ENCODE assay signal across 8 cellular contexts in genomic region chr19:58346961-58347929, GRCh38. TPM values are rescaled to one million over a fixed set of nuclear protein-coding genes. Genes with fewer than 3 reads are reported as not detected.
DNase-seq lines count a peak whose midpoint lies in the region; ATAC-seq and TF ChIP-seq lines count a peak whose summit lies in the region.

No MANE protein-coding gene starts in this region.

- peaks cover 25% of the 10 kb centered on the region for H3K79me2 ChIP-seq in parathyroid adenoma

- peaks cover 11 to 20% (median 17%) of the 10 kb centered on the region in 3 donors for H3K4me1 Mint-ChIP-seq in IgD-negative memory B cell

- peaks cover 0 to 2% (median 0%) of the 10 kb centered on the region in 3 donors for H3K9me3 Mint-ChIP-seq in IgD-negative memory B cell

- no peak for TF ChIP-seq EP300 in upper lobe of left lung (IDR thresholded peaks at IDR 0.05)

- H3K36me3 ChIP-seq in parathyroid adenoma (ENCODE audit: control insufficient read depth, insufficient read depth, low read length) (no peaks in the 10 kb centered on the region), upper lobe of left lung (peaks cover 0 to 11% (median 0%) of the 10 kb centered on the region in 4 donors)

- peak; percentile 38 for DNase-seq in DMS153 (lab: John Stamatoyannopoulos, UW)
- peak; percentile 53 for DNase-seq in activated naive CD4-positive, alpha-beta T cell treated with anti-CD3 and anti-CD28 coated beads, Interleukin-2, amount 50 U/mL, for 16 hours
- peak; percentile 46 to 90 (median 82) for DNase-seq in head of caudate nucleus
- DNase-seq in upper lobe of left lung: peak; percentile 56 to 93

- H3K9ac ChIP-seq in parathyroid adenoma: peak overlapping the region; percentile 63

- TF ChIP-seq POLR2A in Raji (IDR thresholded peaks at IDR 0.05; ENCODE audit: insufficient read depth, low read depth, low read length) (peak; percentile 62), upper lobe of left lung (IDR thresholded peaks at IDR 0.05) (peak in 2 of 4 donors; percentile 43 to 57)

- intact Hi-C loops in head of caudate nucleus (cut with DNase I): no loop called here

- WGBS in upper lobe of left lung, 2 donors: 2 to 5% methylated on average over 11 to 43 of the region's 82 CpGs

- no peaks in the 10 kb centered on the region for H3K9me3 ChIP-seq in parathyroid adenoma (ENCODE audit: control insufficient read depth, low read length)
- H3K9me3 ChIP-seq in upper lobe of left lung: no peaks in the 10 kb centered on the region

- peak overlapping the region; percentile 97 for H3K4me2 ChIP-seq in parathyroid adenoma (ENCODE audit: low read length)

- H3K27ac ChIP-seq in parathyroid adenoma (peak overlapping the region; percentile 90), upper lobe of left lung (peak overlapping the region; percentile 62 to 88 (median 74))

- TF ChIP-seq CTCF in parathyroid adenoma (IDR thresholded peaks at IDR 0.05) (no peak), upper lobe of left lung (IDR thresholded peaks at IDR 0.05) (no peak)

- H3K4me1 ChIP-seq in parathyroid adenoma (peaks cover 12% of the 10 kb centered on the region), upper lobe of left lung (peaks cover 10 to 32% (median 19%) of the 10 kb centered on the region in 4 donors)

- H3K27me3 Mint-ChIP-seq in IgD-negative memory B cell: no peaks in the 10 kb centered on the region

- peaks cover 3% of the 10 kb centered on the region for H3K36me3 Mint-ChIP-seq in IgD-negative memory B cell

- H3K27ac Mint-ChIP-seq in IgD-negative memory B cell: peak overlapping the region; percentile 59 to 88 (median 88)

- H3K4me3 ChIP-seq in parathyroid adenoma (ENCODE audit: low read depth, low read length) (peak overlapping the region; percentile 58), upper lobe of left lung (peak overlapping the region; percentile 50 to 79 (median 70))

- H3K27me3 ChIP-seq in parathyroid adenoma (ENCODE audit: control insufficient read depth, insufficient read depth, low read length) (no peaks in the 10 kb centered on the region), upper lobe of left lung (peaks cover 0 to 15% (median 2%) of the 10 kb centered on the region in 4 donors)

- peak; percentile 93 for ATAC-seq in GM21447 (IDR thresholded peaks at IDR 0.05; ENCODE audit: unreplicated experiment)
- peak; percentile 92 to 93 for ATAC-seq in upper lobe of left lung (ENCODE audit: low FRiP score in 2 of 2)

- peak overlapping the region; percentile 86 for H2AFZ ChIP-seq in parathyroid adenoma

- peak overlapping the region; percentile 88 to 99 (median 92) for H3K4me3 Mint-ChIP-seq in IgD-negative memory B cell

RNA-seq across cellular contexts. Expression of gene A1BG, which starts 6.0 kb away (rescaled TPM):
- polyA plus RNA-seq in IgD-negative memory B cell: 70.2 TPM
- 10 to 100 TPM in 5 of 6 donors, 1 to 10 TPM in 1; 8.4 to 26.6 (median 16.4) TPM for total RNA-seq in upper lobe of left lung

RNA-seq across cellular contexts. Expression of gene ZNF497, which starts 15.3 kb away (rescaled TPM):
- 2.1 TPM for polyA plus RNA-seq in IgD-negative memory B cell
- 10 to 100 TPM in 1 of 6 donors, 1 to 10 TPM in 5; 1.5 to 15.7 (median 4.0) TPM for total RNA-seq in upper lobe of left lung

RNA-seq across cellular contexts. Expression of gene ZSCAN22, which starts 20.5 kb away (rescaled TPM):
- polyA plus RNA-seq in IgD-negative memory B cell: 2.9 TPM
- total RNA-seq in upper lobe of left lung: 1 to 10 TPM; 1.8 to 6.3 (median 3.7) TPM

RNA-seq across cellular contexts. Expression of gene ZNF837, which starts 33.6 kb away (rescaled TPM):
- 8.0 TPM for polyA plus RNA-seq in IgD-negative memory B cell
- 1 to 10 TPM; 1.8 to 9.4 (median 3.7) TPM for total RNA-seq in upper lobe of left lung

RNA-seq across cellular contexts. Expression of gene RPS5, which starts 39.8 kb away (rescaled TPM):
- polyA plus RNA-seq in IgD-negative memory B cell: 1,545 TPM
- total RNA-seq in upper lobe of left lung: 1,000 to 10,000 TPM in 1 of 6 donors, 100 to 1,000 TPM in 5; 291 to 1,408 (median 829) TPM

Comparison
In these comparisons a context has a peak if more than half of its experiments do, and no peak if none do; other contexts are left out.
1. Peak in every context shown above with its lines: DNase-seq, ATAC-seq, H3K4me3 ChIP-seq and H3K27ac ChIP-seq.